In genomic region chr17:74798239-74798707, GRCh38 we compare ENCODE assay signal across 18 cellular contexts. TPM values are rescaled to one million over a fixed set of nuclear protein-coding genes. Genes with fewer than 3 reads are reported as not detected.
DNase-seq lines count a peak whose midpoint lies in the region; ATAC-seq and TF ChIP-seq lines count a peak whose summit lies in the region.
"Had no signal": no experiment of that assay in that cellular context is flagged by ENCODE, and none has a peak within 500 bp of the region (broad histone marks: within the 10 kb centered on the region; RNA-seq: fewer than 3 reads in every experiment).

No MANE protein-coding gene starts in this region.

- no peaks in the 10 kb centered on the region for H3K4me1 ChIP-seq in IMR-90 (ENCODE audit: control insufficient read depth, insufficient read depth, low read length)
- H3K4me1 ChIP-seq: gastroesophageal sphincter, HAP-1, neural progenitor cell had no signal

- no peak overlapping the region for H3K23ac ChIP-seq in IMR-90 (ENCODE audit: low read depth, low read length)

- BruUV-seq in IMR-90 (replicated peaks; lab: Mats Ljungman, UMichigan) = no TSS peak

- no peak overlapping the region for H3K9ac ChIP-seq in IMR-90 (ENCODE audit: low read depth, low read length)
- H3K9ac ChIP-seq: neural progenitor cell had no signal

- H3K36me3 Mint-ChIP-seq in neural crest cell (ENCODE audit: low read depth) = peaks cover 2% of the 10 kb centered on the region

- no peak overlapping the region for H3K4me2 ChIP-seq in IMR-90 (ENCODE audit: low read depth, low read length)
- H3K4me2 ChIP-seq: neural progenitor cell had no signal

- H3K4me3 ChIP-seq in IMR-90 (ENCODE audit: insufficient read depth, low read depth, low read length) (no peak overlapping the region), choroid plexus epithelial cell (ENCODE audit: low read depth, low read length) (no peak overlapping the region)
- H3K4me3 ChIP-seq: gastroesophageal sphincter, HAP-1, neural progenitor cell, thyroid gland had no signal

- H4K8ac ChIP-seq in IMR-90 (ENCODE audit: low read depth in 2 of 2, low read length in 2 of 2) = no peak overlapping the region

- DNase-seq in EH (ENCODE audit: low read depth) (peak; percentile 85), IMR-90 (peak; percentile 36), choroid plexus epithelial cell (ENCODE audit: low read depth) (peak; percentile 27), neural crest cell (ENCODE audit: low read depth, low spot score) (no peak), NCI-H1105 treated with DMSO at 0.1 percent for 48 hours (lab: John Stamatoyannopoulos, UW) (no peak)
- DNase-seq in stimulated activated CD4-positive, alpha-beta T cell treated with anti-CD3 and anti-CD28 coated beads, Interleukin-1b, Interleukin-23, amount 100 ng/mL, for 48 hours = no peak
- DNase-seq in activated CD4-positive, alpha-beta T cell treated with anti-CD3 and anti-CD28 coated beads for 48 hours = no peak
- DNase-seq: anterior cingulate cortex, DMS153, NCI-H146, NCI-H82, thyroid gland had no signal

- H3K9me1 ChIP-seq in IMR-90 (ENCODE audit: insufficient read depth, low read length) = no peaks in the 10 kb centered on the region

- no peak overlapping the region for H3K56ac ChIP-seq in IMR-90 (ENCODE audit: extremely low read depth, insufficient read depth, low read length)

- peak overlapping the region; percentile 35 for H3K27ac Mint-ChIP-seq in neural crest cell (ENCODE audit: unreplicated experiment)
- H3K27ac Mint-ChIP-seq: neural progenitor cell had no signal

- no peaks in the 10 kb centered on the region for H3K79me1 ChIP-seq in IMR-90 (ENCODE audit: low read depth in 1 of 2, low read length in 2 of 2)

- H3K4ac ChIP-seq in IMR-90 (ENCODE audit: low read depth, low read length) = no peak overlapping the region

- peak; percentile 66 for ATAC-seq in IMR-90 (ENCODE audit: low read depth)
- no peak for ATAC-seq in GM18517 (IDR thresholded peaks at IDR 0.05; ENCODE audit: unreplicated experiment)
- ATAC-seq: gastroesophageal sphincter; stimulated activated effector memory CD8-positive, alpha-beta T cell treated with anti-CD3 and anti-CD28 coated beads, Interleukin-12 subunit alpha, Interleukin-12 subunit beta, amount 100 ng/mL, for 72 hours had no signal

- in situ Hi-C loops in IMR-90 (cut with MboI; ENCODE audit: low sequenced_read_pairs) = no loop called here

- H4K91ac ChIP-seq in IMR-90 (ENCODE audit: insufficient read depth, low read depth, low read length) = no peak overlapping the region

- no peak overlapping the region for H2BK15ac ChIP-seq in IMR-90 (ENCODE audit: low read depth, low read length)

- H2BK120ac ChIP-seq in IMR-90 (ENCODE audit: low read depth, low read length) = no peak overlapping the region

- CTCF ChIA-PET in IMR-90 (lab: Yijun Ruan, JAX) = no interaction called here

- no peak overlapping the region for H2AK5ac ChIP-seq in IMR-90 (ENCODE audit: low read depth, low read length)

- no peak overlapping the region for H2BK20ac ChIP-seq in IMR-90 (ENCODE audit: low read depth, low read length)

- H3K27ac ChIP-seq in IMR-90 (ENCODE audit: insufficient read depth, low read length) = no peak overlapping the region
- H3K27ac ChIP-seq: C4-2B, gastroesophageal sphincter, neural progenitor cell had no signal

- no peaks in the 10 kb centered on the region for H3K9me3 ChIP-seq in IMR-90 (ENCODE audit: control insufficient read depth, insufficient read depth, low read length)
- H3K9me3 ChIP-seq: gastroesophageal sphincter, HAP-1, thyroid gland had no signal

- H4K20me1 ChIP-seq in IMR-90 (ENCODE audit: insufficient read depth, low read length) = no peaks in the 10 kb centered on the region

- 94% methylated on average over 3 of the region's 8 CpGs; no CpG with 5 or more reads in 1 of the 2 experiments for WGBS in IMR-90 (ENCODE audit: extremely low coverage in 2 of 2, insufficient read length in 1 of 2), 2 experiments

- no peak overlapping the region for H2BK5ac ChIP-seq in IMR-90 (ENCODE audit: low read depth, low read length, poor library complexity, severe bottlenecking)

- peaks cover 43% of the 10 kb centered on the region for H3K36me3 ChIP-seq in IMR-90 (ENCODE audit: control insufficient read depth, insufficient read depth, low read length)
- H3K36me3 ChIP-seq: neural progenitor cell, thyroid gland had no signal

- TF ChIP-seq POLR2A in IMR-90 (IDR thresholded peaks at IDR 0.05; ENCODE audit: low read depth, low read length) = no peak

- intact Hi-C loops in IMR-90 (cut with micrococcal nuclease) = no loop called here

- TF ChIP-seq CTCF in IMR-90 (conservative IDR thresholded peaks at IDR 0.05; ENCODE audit: low read depth, low read length) (no peak), choroid plexus epithelial cell (conservative IDR thresholded peaks at IDR 0.05; ENCODE audit: low read depth, low read length) (no peak), neural crest cell (conservative IDR thresholded peaks at IDR 0.05) (no peak)

- no peak overlapping the region for H3K4me3 Mint-ChIP-seq in neural crest cell
- H3K4me3 Mint-ChIP-seq: neural progenitor cell; stimulated activated effector memory CD8-positive, alpha-beta T cell treated with anti-CD3 and anti-CD28 coated beads, Interleukin-12 subunit alpha, Interleukin-12 subunit beta, amount 100 ng/mL, for 72 hours had no signal

- no peaks in the 10 kb centered on the region for H3K27me3 Mint-ChIP-seq in neural crest cell (ENCODE audit: low read depth)

- TF ChIP-seq RAD21 in IMR-90 (IDR thresholded peaks at IDR 0.05; ENCODE audit: low read length) = no peak

- H2AFZ ChIP-seq in IMR-90 (replicated peaks; ENCODE audit: low read length, poor library complexity) = peak overlapping the region; percentile 28
- H2AFZ ChIP-seq: neural progenitor cell had no signal

- no peak overlapping the region for H3K18ac ChIP-seq in IMR-90 (ENCODE audit: low read depth, low read length)

- no peaks in the 10 kb centered on the region for H3K9me3 Mint-ChIP-seq in neural crest cell
- H3K9me3 Mint-ChIP-seq: neural progenitor cell; stimulated activated effector memory CD8-positive, alpha-beta T cell treated with anti-CD3 and anti-CD28 coated beads, Interleukin-12 subunit alpha, Interleukin-12 subunit beta, amount 100 ng/mL, for 72 hours had no signal

- dilution Hi-C loops in IMR-90 (cut with HindIII; ENCODE audit: low sequenced_read_pairs, unreplicated experiment) = no loop called here

- POLR2A ChIA-PET in IMR-90 (lab: Charles Lee; ENCODE audit: unreplicated experiment) = no interaction called here

- H3K27me3 ChIP-seq in IMR-90 (ENCODE audit: control insufficient read depth, insufficient read depth, low read length) = no peaks in the 10 kb centered on the region
- H3K27me3 ChIP-seq: gastroesophageal sphincter, neural progenitor cell, thyroid gland had no signal

- H3K4me1 Mint-ChIP-seq in neural crest cell = no peaks in the 10 kb centered on the region
- H3K4me1 Mint-ChIP-seq: neural progenitor cell; stimulated activated effector memory CD8-positive, alpha-beta T cell treated with anti-CD3 and anti-CD28 coated beads, Interleukin-12 subunit alpha, Interleukin-12 subunit beta, amount 100 ng/mL, for 72 hours had no signal

- H2AK9ac ChIP-seq in IMR-90 (replicated peaks; ENCODE audit: low read depth, low read length, poor library complexity) = no peak overlapping the region

- no peak overlapping the region for H3K14ac ChIP-seq in IMR-90 (replicated peaks; ENCODE audit: low read depth, low read length)

- no peak overlapping the region for H4K5ac ChIP-seq in IMR-90 (ENCODE audit: low read depth, low read length)

TF ChIP-seq in IMR-90, 13 proteins besides CTCF, POLR2A, EP300 and RAD21:
- TF ChIP-seq NFE2L2 (IDR thresholded peaks at IDR 0.05; ENCODE audit: low read depth, low read length) (no peak), USF2 (IDR thresholded peaks at IDR 0.05; ENCODE audit: low read depth, low read length) (no peak), ELK1 (IDR thresholded peaks at IDR 0.05; ENCODE audit: borderline replicate concordance, low read depth, low read length) (no peak), RFX5 (IDR thresholded peaks at IDR 0.05; ENCODE audit: low read depth, low read length) (no peak), FOS (IDR thresholded peaks at IDR 0.05; ENCODE audit: low read depth, low read length) (peak; percentile 14; the same call in 1 of the 2 replicates), CEBPB (IDR thresholded peaks at IDR 0.05; ENCODE audit: low read depth, low read length) (no peak), MXI1 (IDR thresholded peaks at IDR 0.05; ENCODE audit: borderline replicate concordance, low read depth, low read length) (no peak), CHD1 (IDR thresholded peaks at IDR 0.05; ENCODE audit: low read depth, low read length) (no peak), MAFK (IDR thresholded peaks at IDR 0.05; ENCODE audit: low read depth, low read length) (no peak)

RNA-seq across cellular contexts. Expression of gene NAT9, which starts 22.1 kb away (rescaled TPM):
- total RNA-seq in IMR-90 (2012; rRNA removed) (25.8 and 48.9 TPM in 2 replicates), neural crest cell (66.9 and 67.7 TPM in 2 replicates)
- polyA plus RNA-seq in IMR-90 (2012; rRNA removed) = 60.7 and 62.0 TPM in 2 replicates
- 37.4 and 41.6 TPM in 2 replicates for polyA plus RNA-seq in IMR-90 (2012; cell fraction: cytosol; rRNA removed)
- polyA plus RNA-seq in IMR-90 (2012; cell fraction: nucleus; rRNA removed; ENCODE audit: low replicate concordance) = 399 and 532 TPM in 2 replicates

RNA-seq across cellular contexts. Expression of gene NHERF1, which starts 49.8 kb away (rescaled TPM):
- total RNA-seq in IMR-90 (2012; rRNA removed) (3.3 and 3.8 TPM in 2 replicates), neural crest cell (51.7 and 52.2 TPM in 2 replicates)
- 11.8 and 14.5 TPM in 2 replicates for polyA plus RNA-seq in IMR-90 (2012; rRNA removed)
- polyA plus RNA-seq in IMR-90 (2012; cell fraction: cytosol; rRNA removed) = 12.1 and 16.9 TPM in 2 replicates
- 8.0 and 9.1 TPM in 2 replicates for polyA plus RNA-seq in IMR-90 (2012; cell fraction: nucleus; rRNA removed; ENCODE audit: low replicate concordance)

Comparison
In these comparisons a context has a peak if more than half of its experiments do, and no peak if none do; other contexts are left out.
1. DNase-seq: peak in EH (single experiment), IMR-90 (single experiment) and choroid plexus epithelial cell (single experiment); none in neural crest cell (single experiment), NCI-H1105 treated with DMSO at 0.1 percent for 48 hours (single experiment), stimulated activated CD4-positive, alpha-beta T cell treated with anti-CD3 and anti-CD28 coated beads, Interleukin-1b, Interleukin-23, amount 100 ng/mL, for 48 hours (single experiment) and activated CD4-positive, alpha-beta T cell treated with anti-CD3 and anti-CD28 coated beads for 48 hours (single experiment).
2. RNA of gene NHERF1, which starts 49.8 kb away (total RNA-seq): 51.7 to 52.2 TPM in neural crest cell; 3.3 to 3.8 TPM in IMR-90; every median in the first group is over 10 times any median in the second.